ENCODE assay signal across 8 cellular contexts in the genomic region with DNA sequence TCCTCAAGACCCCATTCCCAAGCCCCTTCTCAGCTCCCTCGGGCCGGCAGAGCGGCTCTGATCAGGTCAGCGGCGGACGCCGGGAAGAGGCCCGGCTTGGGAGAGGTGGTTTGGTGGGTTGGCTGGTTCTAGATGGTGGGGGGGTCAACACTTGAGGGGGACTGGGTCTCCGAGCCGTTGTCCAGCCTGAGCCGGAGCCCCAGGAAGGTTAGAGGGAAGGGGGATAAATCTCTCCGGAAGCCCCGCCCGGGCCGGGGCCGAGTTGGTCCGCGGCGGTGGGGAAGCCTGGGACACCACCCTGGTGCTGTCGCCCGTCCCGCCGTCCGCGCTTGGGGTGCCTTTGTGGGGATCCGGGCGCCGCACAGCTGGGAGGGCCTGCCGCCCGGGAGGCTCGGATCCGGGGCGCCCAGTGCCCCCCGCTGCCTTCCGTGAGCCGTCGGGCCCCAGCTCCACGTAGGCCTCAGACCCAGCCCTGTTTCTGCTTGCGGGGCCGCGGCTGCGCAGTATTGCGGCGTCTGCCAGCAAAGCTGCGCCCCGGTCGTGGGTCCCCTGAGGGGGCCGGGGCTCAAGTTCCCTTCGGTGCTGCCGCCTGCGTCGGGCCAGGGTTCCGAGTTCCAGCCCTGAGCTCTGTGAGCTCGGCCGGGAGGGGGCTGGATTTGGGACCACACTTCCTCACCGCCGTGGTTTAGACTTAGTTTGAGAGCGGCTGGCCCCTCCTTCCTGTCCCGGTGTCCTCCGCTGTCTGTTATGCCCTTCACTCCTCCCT. TPM values are rescaled to one million over a fixed set of nuclear protein-coding genes. Genes with fewer than 3 reads are reported as not detected.
DNase-seq lines count a peak whose midpoint lies in the region; ATAC-seq and TF ChIP-seq lines count a peak whose summit lies in the region.

No MANE protein-coding gene starts in this region.

- TF ChIP-seq POLR2A in GM19193 (IDR thresholded peaks at IDR 0.05; ENCODE audit: extremely low read depth, insufficient read depth, insufficient read length): peak; percentile 76

- H3K9me3 Mint-ChIP-seq in mesothelial cell of epicardium: no peaks in the 10 kb centered on the region

- peak; percentile 45 for ATAC-seq in HG03378 (IDR thresholded peaks at IDR 0.05; ENCODE audit: unreplicated experiment)

- no peak for TF ChIP-seq CTCF in mesothelial cell of epicardium (IDR thresholded peaks at IDR 0.05; ENCODE audit: unreplicated experiment)

- no peaks in the 10 kb centered on the region for H3K27me3 Mint-ChIP-seq in mesothelial cell of epicardium (ENCODE audit: low read depth)

- peak overlapping the region; percentile 97 for H3K27ac Mint-ChIP-seq in mesothelial cell of epicardium

- peaks cover 16% of the 10 kb centered on the region for H3K36me3 Mint-ChIP-seq in mesothelial cell of epicardium

- H3K4me1 Mint-ChIP-seq in mesothelial cell of epicardium: peaks cover 38% of the 10 kb centered on the region

- peak overlapping the region; percentile 100 for H3K4me3 Mint-ChIP-seq in mesothelial cell of epicardium

- DNase-seq in A172 (ENCODE audit: low spot score) (peak; percentile 69), mesothelial cell of epicardium (ENCODE audit: low spot score in 2 of 2, unreplicated experiment in 2 of 2) (peak; percentile 57 to 78)
- peak; percentile 79 for DNase-seq in activated CD4-positive, alpha-beta T cell treated with anti-CD3 and anti-CD28 coated beads for 48 hours
- peak; percentile 70 for DNase-seq in effector CD4-positive, alpha-beta T cell
- peak; percentile 32 to 54 for DNase-seq in stimulated activated CD8-positive, alpha-beta memory T cell treated with anti-CD3 and anti-CD28 coated beads, Interleukin-4, amount 100 ng/mL, for 4 hours (ENCODE audit: low read depth in 2 of 2, low spot score in 1 of 2)
- DNase-seq in effector CD8-positive, alpha-beta T cell (lab: John Stamatoyannopoulos, UW): no peak

RNA-seq across cellular contexts. Expression of gene TRIM52, which starts 0.6 kb away (rescaled TPM):
- total RNA-seq in A172 (2014; rRNA removed; shearing (Covaris generic)): 8.5 and 13.2 TPM in 2 replicates
- total RNA-seq in mesothelial cell of epicardium: 12.8 to 14.6 TPM (median 13.3 TPM) in 3 replicates

RNA-seq across cellular contexts. Expression of gene RACK1, which starts 17.8 kb away (rescaled TPM):
- 2,696 and 2,799 TPM in 2 replicates for total RNA-seq in A172 (2014; rRNA removed; shearing (Covaris generic))
- total RNA-seq in mesothelial cell of epicardium: 2,008 to 2,083 TPM (median 2,030 TPM) in 3 replicates

RNA-seq across cellular contexts. Expression of gene TRIM41, which starts 38.4 kb away (rescaled TPM):
- 10.3 and 18.2 TPM in 2 replicates for total RNA-seq in A172 (2014; rRNA removed; shearing (Covaris generic))
- 27.9 to 28.1 TPM (median 27.9 TPM) in 3 replicates for total RNA-seq in mesothelial cell of epicardium

RNA-seq across cellular contexts. Expression of gene TRIM7, which starts 56.5 kb away (rescaled TPM):
- total RNA-seq in A172 (2014; rRNA removed; shearing (Covaris generic)): 19.0 and 29.8 TPM in 2 replicates
- total RNA-seq in mesothelial cell of epicardium: 0.57 to 0.72 TPM (median 0.62 TPM) in 3 replicates
